ENCODE assay signal across 11 cellular contexts in the genomic region with DNA sequence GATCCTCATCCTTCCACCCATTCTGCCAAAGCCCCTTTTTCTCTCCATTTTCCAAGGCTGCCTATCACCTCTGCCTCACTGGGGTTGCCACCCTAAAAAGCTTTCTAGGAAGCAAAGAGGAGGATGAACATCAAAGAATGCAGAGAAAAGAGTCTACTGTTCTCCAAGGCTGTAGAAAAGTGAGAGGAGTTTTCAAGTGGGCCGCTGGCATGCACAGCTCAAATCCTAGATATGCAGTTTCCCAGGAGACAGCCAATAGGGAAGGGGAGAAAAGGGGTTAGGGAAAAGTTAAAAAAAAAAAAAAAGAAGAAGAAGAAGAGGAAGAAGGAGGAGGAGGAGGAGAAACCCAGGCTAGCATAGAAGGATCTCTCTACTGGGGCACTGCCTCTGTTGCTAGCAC. TPM values are rescaled to one million over a fixed set of nuclear protein-coding genes. Genes with fewer than 3 reads are reported as not detected.
DNase-seq lines count a peak whose midpoint lies in the region; ATAC-seq and TF ChIP-seq lines count a peak whose summit lies in the region.
"Had no signal": no experiment of that assay in that cellular context is flagged by ENCODE, and none has a peak within 500 bp of the region (broad histone marks: within the 10 kb centered on the region; RNA-seq: fewer than 3 reads in every experiment).

No MANE protein-coding gene starts in this region.

- ATAC-seq in naive thymus-derived CD4-positive, alpha-beta T cell: no peak
- ATAC-seq in GM19397 (IDR thresholded peaks at IDR 0.05; ENCODE audit: unreplicated experiment) (no peak), GM21381 (IDR thresholded peaks at IDR 0.05; ENCODE audit: unreplicated experiment) (no peak)

- H3K4me3 Mint-ChIP-seq in activated T-helper 2 cell treated with anti-CD3 and anti-CD28 coated beads, Interferon-gamma antibody, Interleukin-2, Interleukin-4, amounts not matched to agents 10 μg/mL and 5 μg/mL and 100 μg/mL, durations not matched to agents 14 hours and 24 hours and 36 hours (ENCODE audit: low read depth): peak overlapping the region; percentile 100
- peak overlapping the region; percentile 92 to 100 (median 98) for H3K4me3 Mint-ChIP-seq in naive thymus-derived CD4-positive, alpha-beta T cell

- H3K9ac ChIP-seq in BLaER1 treated with 17β-estradiol and CSF1 and Interleukin-3, amounts not matched to agents 10 nM and 100 nM: peak overlapping the region; percentile 70 to 82 (median 78)

- POLR2A ChIA-PET in naive thymus-derived CD4-positive, alpha-beta T cell (lab: Charles Lee): interaction anchor here (1.0 to 7.3 kb wide), 7 partner anchors 8 to 395 kb away, joined by 3 to 51 read pairs (median 5); no protein-coding TSS in a partner anchor

- no peak for DNase-seq in GM12864 (ENCODE audit: low read depth)
- no peak for DNase-seq in activated T-helper 2 cell treated with anti-CD3 and anti-CD28 coated beads, Interferon-gamma antibody, Interleukin-2, Interleukin-4, amounts not matched to agents 10 μg/mL and 5 μg/mL and 100 μg/mL, durations not matched to agents 14 hours and 24 hours and 36 hours (ENCODE audit: low spot score)
- DNase-seq in naive thymus-derived CD4-positive, alpha-beta T cell: no peak
- DNase-seq in erythroblast (lab: John Stamatoyannopoulos, UW): no peak
- no peak for DNase-seq in AG20443 (ENCODE audit: low spot score)
- DNase-seq: NCI-H510A treated with DMSO at 0.1 percent for 48 hours, SW 1271 had no signal

- no peaks in the 10 kb centered on the region for H3K27me3 ChIP-seq in BLaER1 treated with 17β-estradiol and CSF1 and Interleukin-3, amounts not matched to agents 10 nM and 100 nM
- H3K27me3 ChIP-seq in naive thymus-derived CD4-positive, alpha-beta T cell (ENCODE audit: control insufficient read depth in 2 of 2, insufficient read depth in 2 of 2, low read length in 2 of 2): no peaks in the 10 kb centered on the region
- H3K27me3 ChIP-seq: tibial nerve had no signal

- peaks cover 71% of the 10 kb centered on the region for H3K4me1 Mint-ChIP-seq in activated T-helper 2 cell treated with anti-CD3 and anti-CD28 coated beads, Interferon-gamma antibody, Interleukin-2, Interleukin-4, amounts not matched to agents 10 μg/mL and 5 μg/mL and 100 μg/mL, durations not matched to agents 14 hours and 24 hours and 36 hours (ENCODE audit: low read depth)
- peaks cover 56 to 84% (median 80%) of the 10 kb centered on the region in 7 donors for H3K4me1 Mint-ChIP-seq in naive thymus-derived CD4-positive, alpha-beta T cell

- TF ChIP-seq CTCF in GM12864 (IDR thresholded peaks at IDR 0.05; ENCODE audit: low read depth, low read length, missing control alignments): no peak

- no peaks in the 10 kb centered on the region for H3K9me3 Mint-ChIP-seq in activated T-helper 2 cell treated with anti-CD3 and anti-CD28 coated beads, Interferon-gamma antibody, Interleukin-2, Interleukin-4, amounts not matched to agents 10 μg/mL and 5 μg/mL and 100 μg/mL, durations not matched to agents 14 hours and 24 hours and 36 hours
- peaks cover 0 to 2% (median 0%) of the 10 kb centered on the region in 11 donors for H3K9me3 Mint-ChIP-seq in naive thymus-derived CD4-positive, alpha-beta T cell

- peaks cover 57% of the 10 kb centered on the region for H3K36me3 Mint-ChIP-seq in activated T-helper 2 cell treated with anti-CD3 and anti-CD28 coated beads, Interferon-gamma antibody, Interleukin-2, Interleukin-4, amounts not matched to agents 10 μg/mL and 5 μg/mL and 100 μg/mL, durations not matched to agents 14 hours and 24 hours and 36 hours (ENCODE audit: low read depth)
- H3K36me3 Mint-ChIP-seq in naive thymus-derived CD4-positive, alpha-beta T cell: peaks cover 10 to 46% (median 26%) of the 10 kb centered on the region in 5 donors

- H3K4me2 ChIP-seq in BLaER1 treated with 17β-estradiol and CSF1 and Interleukin-3, amounts not matched to agents 10 nM and 100 nM: peak overlapping the region; percentile 89 to 100 (median 95)

- peak overlapping the region; percentile 99 for H3K27ac Mint-ChIP-seq in activated T-helper 2 cell treated with anti-CD3 and anti-CD28 coated beads, Interferon-gamma antibody, Interleukin-2, Interleukin-4, amounts not matched to agents 10 μg/mL and 5 μg/mL and 100 μg/mL, durations not matched to agents 14 hours and 24 hours and 36 hours
- H3K27ac Mint-ChIP-seq in naive thymus-derived CD4-positive, alpha-beta T cell: peak overlapping the region; percentile 91 to 99 (median 95)

- peaks cover 0 to 39% (median 0%) of the 10 kb centered on the region in 11 experiments; a peak in 4 of 22 replicates for H4K20me1 ChIP-seq in BLaER1 treated with 17β-estradiol and CSF1 and Interleukin-3, amounts not matched to agents 10 nM and 100 nM

- H3K4me1 ChIP-seq in BLaER1 treated with 17β-estradiol and CSF1 and Interleukin-3, amounts not matched to agents 10 nM and 100 nM: peaks cover 42 to 72% (median 46%) of the 10 kb centered on the region in 10 experiments
- H3K4me1 ChIP-seq in naive thymus-derived CD4-positive, alpha-beta T cell (ENCODE audit: control insufficient read depth in 2 of 2, insufficient read depth in 2 of 2, low read length in 2 of 2): peaks cover 44 to 54% of the 10 kb centered on the region in 2 donors

- H3K27me3 Mint-ChIP-seq in activated T-helper 2 cell treated with anti-CD3 and anti-CD28 coated beads, Interferon-gamma antibody, Interleukin-2, Interleukin-4, amounts not matched to agents 10 μg/mL and 5 μg/mL and 100 μg/mL, durations not matched to agents 14 hours and 24 hours and 36 hours (ENCODE audit: low read depth): no peaks in the 10 kb centered on the region
- H3K27me3 Mint-ChIP-seq in naive thymus-derived CD4-positive, alpha-beta T cell: no peaks in the 10 kb centered on the region

- H3K4me3 ChIP-seq in BLaER1 treated with 17β-estradiol and CSF1 and Interleukin-3, amounts not matched to agents 10 nM and 100 nM: peak overlapping the region; percentile 54 to 79 (median 66)
- H3K4me3 ChIP-seq in GM12864 (ENCODE audit: low read depth, low read length): peak overlapping the region; percentile 88
- H3K4me3 ChIP-seq in naive thymus-derived CD4-positive, alpha-beta T cell (ENCODE audit: low read length): peak overlapping the region; percentile 84

- no peaks in the 10 kb centered on the region for H3K9me3 ChIP-seq in BLaER1 treated with 17β-estradiol and CSF1 and Interleukin-3, amounts not matched to agents 10 nM and 100 nM (replicated peaks in 1 of 11)
- H3K9me3 ChIP-seq in naive thymus-derived CD4-positive, alpha-beta T cell (ENCODE audit: control insufficient read depth in 2 of 3, low read length in 3 of 3): no peaks in the 10 kb centered on the region
- H3K9me3 ChIP-seq: tibial nerve had no signal

- H3K27ac ChIP-seq in BLaER1 treated with 17β-estradiol and CSF1 and Interleukin-3, amounts not matched to agents 10 nM and 100 nM: peak overlapping the region; percentile 73 to 91 (median 80); a peak in 21 of 22 replicates
- H3K27ac ChIP-seq in naive thymus-derived CD4-positive, alpha-beta T cell (ENCODE audit: low read depth, low read length): peak overlapping the region; percentile 82

- intact Hi-C loops in activated T-helper 2 cell treated with anti-CD3 and anti-CD28 coated beads, Interferon-gamma antibody, Interleukin-2, Interleukin-4, amounts not matched to agents 10 μg/mL and 5 μg/mL and 100 μg/mL, durations not matched to agents 14 hours and 24 hours and 36 hours (cut with micrococcal nuclease): loop anchor here (1.0 to 5.0 kb wide), 4 partner anchors 16 to 39 kb away; no protein-coding TSS in a partner anchor
- intact Hi-C loops in naive thymus-derived CD4-positive, alpha-beta T cell (cut with micrococcal nuclease): loop anchor here (1.0 to 5.0 kb wide), 12 partner anchors 9 to 464 kb away; a partner anchor contains a TSS

- CTCF ChIA-PET in naive thymus-derived CD4-positive, alpha-beta T cell (lab: Charles Lee): interaction anchor here (0.7 to 3.8 kb wide), 3 partner anchors 38 to 220 kb away, joined by 3 to 21 read pairs (median 3); no protein-coding TSS in a partner anchor

- TF ChIP-seq POLR2A in erythroblast (IDR thresholded peaks at IDR 0.05; ENCODE audit: low read length): no peak

- peaks cover 0 to 37% (median 26%) of the 10 kb centered on the region in 11 experiments; a peak in 14 of 22 replicates for H3K36me3 ChIP-seq in BLaER1 treated with 17β-estradiol and CSF1 and Interleukin-3, amounts not matched to agents 10 nM and 100 nM
- peaks cover 0 to 22% (median 0%) of the 10 kb centered on the region in 3 experiments for H3K36me3 ChIP-seq in naive thymus-derived CD4-positive, alpha-beta T cell (ENCODE audit: control insufficient read depth in 2 of 3, insufficient read depth in 3 of 3, low read length in 3 of 3)
- H3K36me3 ChIP-seq: tibial nerve had no signal

RNA-seq across cellular contexts. Expression of a gene that starts 0.7 kb away (rescaled TPM):
- 152 and 154 TPM in 2 replicates for total RNA-seq in activated T-helper 2 cell treated with anti-CD3 and anti-CD28 coated beads, Interferon-gamma antibody, Interleukin-2, Interleukin-4, amounts not matched to agents 10 μg/mL and 5 μg/mL and 100 μg/mL, durations not matched to agents 14 hours and 24 hours and 36 hours
- 10 to 100 TPM in 3 of 5 experiments, 1 to 10 TPM in 2; 6.8 to 70.0 (median 10.6) TPM for total RNA-seq in naive thymus-derived CD4-positive, alpha-beta T cell
- 10 to 100 TPM; 24.7 to 26.7 TPM for polyA plus RNA-seq in naive thymus-derived CD4-positive, alpha-beta T cell

RNA-seq across cellular contexts. Expression of a gene that starts 55.5 kb away (rescaled TPM):
- 3.2 and 5.9 TPM in 2 replicates for total RNA-seq in activated T-helper 2 cell treated with anti-CD3 and anti-CD28 coated beads, Interferon-gamma antibody, Interleukin-2, Interleukin-4, amounts not matched to agents 10 μg/mL and 5 μg/mL and 100 μg/mL, durations not matched to agents 14 hours and 24 hours and 36 hours
- total RNA-seq in naive thymus-derived CD4-positive, alpha-beta T cell: 1 to 10 TPM in 4 of 5 experiments, under 1 TPM in 1; 0.80 to 9.4 (median 5.0) TPM
- 1 to 10 TPM; 1.6 to 2.2 TPM for polyA plus RNA-seq in naive thymus-derived CD4-positive, alpha-beta T cell
